10 cellular contexts compared by ENCODE assay signal in genomic region chr18:9736942-9737813, GRCh38. TPM values are rescaled to one million over a fixed set of nuclear protein-coding genes. Genes with fewer than 3 reads are reported as not detected.
DNase-seq lines count a peak whose midpoint lies in the region; ATAC-seq and TF ChIP-seq lines count a peak whose summit lies in the region.
"Had no signal": no experiment of that assay in that cellular context is flagged by ENCODE, and none has a peak within 500 bp of the region (broad histone marks: within the 10 kb centered on the region; RNA-seq: fewer than 3 reads in every experiment).

No MANE protein-coding gene starts in this region.

- H3K27ac ChIP-seq in adrenal gland: peak overlapping the region in 3 of 5 donors; percentile 42 to 67 (median 62)

- WGBS in adrenal gland, 4 donors: 47 to 55% (median 49%) methylated on average over 11 of the region's 11 CpGs

- no peaks in the 10 kb centered on the region for H3K9me3 ChIP-seq in adrenal gland (replicated peaks in 1 of 3)

- no peak overlapping the region for H3K4me3 ChIP-seq in adrenal gland

- TF ChIP-seq CTCF in adrenal gland (IDR thresholded peaks at IDR 0.05): no peak

- no peak for TF ChIP-seq POLR2A in adrenal gland (IDR thresholded peaks at IDR 0.05)

- no peak for ATAC-seq in GM18498 (IDR thresholded peaks at IDR 0.05; ENCODE audit: unreplicated experiment)

- peaks cover 33 to 55% of the 10 kb centered on the region in 2 donors for H3K4me1 ChIP-seq in adrenal gland (replicated peaks in 1 of 2)

- intact Hi-C loops in adrenal gland (cut with DNase I): no loop called here

- DNase-seq in Daoy (ENCODE audit: low read depth): peak; percentile 70
- DNase-seq in NCI-H146 treated with DMSO at 0.1 percent for 48 hours (lab: John Stamatoyannopoulos, UW; ENCODE audit: unreplicated experiment): peak; percentile 61
- peak in 2 of 7 donors; percentile 35 to 54 for DNase-seq in adrenal gland
- peak; percentile 52 for DNase-seq in myocyte (ENCODE audit: low read depth)
- no peak for DNase-seq in activated CD4-positive, CD25-positive, alpha-beta regulatory T cell treated with anti-CD3 and anti-CD28 coated beads, Interleukin-2, amount 50 U/mL, for 72 hours
- no peak for DNase-seq in NCI-H1694 treated with DMSO at 0.1 percent for 48 hours (lab: John Stamatoyannopoulos, UW)
- DNase-seq in occipital lobe (lab: John Stamatoyannopoulos, UW): no peak
- DNase-seq: NCI-H446 treated with DMSO at 0.1 percent for 48 hours, T-helper 9 cell had no signal

- peaks cover 0 to 12% of the 10 kb centered on the region in 2 donors for H3K36me3 ChIP-seq in adrenal gland (replicated peaks in 1 of 2)

- no peaks in the 10 kb centered on the region for H3K27me3 ChIP-seq in adrenal gland

RNA-seq across cellular contexts. Expression of gene RAB31, which starts 29.1 kb away (rescaled TPM):
- total RNA-seq in Daoy (2014; rRNA removed; shearing (Covaris generic)): 18.2 and 19.3 TPM in 2 replicates
- 100 to 1,000 TPM; 102 to 365 (median 161) TPM for total RNA-seq in adrenal gland
- polyA plus RNA-seq in adrenal gland: 100 to 1,000 TPM in 1 of 3 donors, 10 to 100 TPM in 2; 46.6 to 130 (median 57.0) TPM
- 18.7 and 19.0 TPM in 2 replicates for total RNA-seq in myocyte
- polyA plus RNA-seq in myocyte (2012): 38.1 TPM
- total RNA-seq in occipital lobe: 27.6 TPM

Comparison
In these comparisons a context has a peak if more than half of its experiments do, and no peak if none do; other contexts are left out.
1. DNase-seq: peak in Daoy (single experiment), NCI-H146 treated with DMSO at 0.1 percent for 48 hours (single experiment) and myocyte (single experiment); none in activated CD4-positive, CD25-positive, alpha-beta regulatory T cell treated with anti-CD3 and anti-CD28 coated beads, Interleukin-2, amount 50 U/mL, for 72 hours (single experiment), NCI-H1694 treated with DMSO at 0.1 percent for 48 hours (single experiment) and occipital lobe (single experiment).